12 cellular contexts compared by ENCODE assay signal in genomic region chr17:38430316-38430715, GRCh38. TPM values are rescaled to one million over a fixed set of nuclear protein-coding genes. Genes with fewer than 3 reads are reported as not detected.
A peak's percentile ranks its signal among the peaks of the same experiment; 100 is the strongest.
DNase-seq lines count a peak whose midpoint lies in the region; ATAC-seq, FAIRE-seq and TF ChIP-seq lines count a peak whose summit lies in the region.
"Had no signal": no experiment of that assay in that cellular context is flagged by ENCODE, and none has a peak within 500 bp of the region (broad histone marks: within the 10 kb centered on the region; RNA-seq: fewer than 3 reads in every experiment).

No MANE protein-coding gene starts in this region.

- H3K27me3 ChIP-seq in right lobe of liver = no peaks in the 10 kb centered on the region
- peaks cover 17 to 78% of the 10 kb centered on the region in 2 experiments; a peak in 4 of 5 replicates for H3K27me3 ChIP-seq in HepG2 (ENCODE audit: control insufficient read depth in 1 of 2, insufficient read depth in 2 of 2, low read length in 2 of 2)
- H3K27me3 ChIP-seq in endothelial cell of umbilical vein (ENCODE audit: control insufficient read depth in 2 of 2, insufficient read depth in 2 of 2, low read length in 2 of 2) = no peaks in the 10 kb centered on the region

- intact Hi-C loops in right lobe of liver (cut with DNase I) = no loop called here
- intact Hi-C loops in HepG2 (cut with micrococcal nuclease; ENCODE audit: unreplicated experiment) = no loop called here
- intact Hi-C loops in endothelial cell of umbilical vein (cut with micrococcal nuclease) = no loop called here

- TF ChIP-seq RAD21 in HepG2 (CRISPR knock-in tag; IDR thresholded peaks at IDR 0.05) = no peak

- TF ChIP-seq POLR2A in right lobe of liver (IDR thresholded peaks at IDR 0.05) (no peak), HepG2 (IDR thresholded peaks at IDR 0.05; ENCODE audit: insufficient read depth in 1 of 2, low read depth in 2 of 2, low read length in 2 of 2) (no peak), endothelial cell of umbilical vein (IDR thresholded peaks at IDR 0.05; ENCODE audit: low read depth, low read length) (no peak)

- peak overlapping the region in 1 of 10 donors; percentile 50 for H3K27ac Mint-ChIP-seq in naive thymus-derived CD8-positive, alpha-beta T cell
- H3K27ac Mint-ChIP-seq in T-helper 2 cell treated with Interferon-gamma antibody and Interleukin-4, amounts not matched to agents 5 μg/mL and 100 μg/mL, for 36 hours = no peak overlapping the region
- H3K27ac Mint-ChIP-seq: activated CD4-positive, alpha-beta memory T cell treated with anti-CD3 and anti-CD28 coated beads for 36 hours had no signal

- H3K36me3 ChIP-seq in right lobe of liver (no peaks in the 10 kb centered on the region), HepG2 (replicated peaks in 1 of 2; ENCODE audit: control insufficient read depth in 1 of 2, insufficient read depth in 2 of 2, low read length in 2 of 2) (no peaks in the 10 kb centered on the region), endothelial cell of umbilical vein (ENCODE audit: control insufficient read depth in 2 of 2, extremely low read depth in 1 of 2, insufficient read depth in 2 of 2, low read length in 2 of 2) (peaks cover 0 to 2% of the 10 kb centered on the region in 2 experiments)
- H3K36me3 ChIP-seq: neutrophil had no signal

- in situ Hi-C loops in HepG2 (cut with HindIII; ENCODE audit: extremely low pct_ligation_motif_present, low pct_unique_long_range_greater_than_20kb) = no loop called here

- H3K4me2 ChIP-seq in HepG2 (ENCODE audit: low read depth, low read length) = no peak overlapping the region
- H3K4me2 ChIP-seq in endothelial cell of umbilical vein (ENCODE audit: insufficient read depth, low read length) = peak overlapping the region; percentile 89

- BruUV-seq in HepG2 (replicated peaks; lab: Mats Ljungman, UMichigan) (no TSS peak), endothelial cell of umbilical vein (replicated peaks; lab: Mats Ljungman, UMichigan) (no TSS peak)

- no peaks in the 10 kb centered on the region for H3K9me3 Mint-ChIP-seq in naive thymus-derived CD8-positive, alpha-beta T cell
- no peaks in the 10 kb centered on the region for H3K9me3 Mint-ChIP-seq in T-helper 2 cell treated with Interferon-gamma antibody and Interleukin-4, amounts not matched to agents 5 μg/mL and 100 μg/mL, for 36 hours
- H3K9me3 Mint-ChIP-seq: activated CD4-positive, alpha-beta memory T cell treated with anti-CD3 and anti-CD28 coated beads for 36 hours had no signal

- ATAC-seq in right lobe of liver (no peak), HepG2 (no peak)
- ATAC-seq in naive thymus-derived CD8-positive, alpha-beta T cell = no peak

- no peak overlapping the region for H3K4me3 ChIP-seq in right lobe of liver
- H3K4me3 ChIP-seq in HepG2 (replicated peaks in 1 of 3; ENCODE audit: insufficient read depth in 1 of 3, low read depth in 2 of 3, low read length in 3 of 3) = no peak overlapping the region
- no peak overlapping the region for H3K4me3 ChIP-seq in endothelial cell of umbilical vein (replicated peaks in 1 of 3; ENCODE audit: insufficient read depth in 1 of 3, low read depth in 1 of 3, low read length in 3 of 3)

- H2AFZ ChIP-seq in HepG2 (ENCODE audit: low read length) (no peak overlapping the region), endothelial cell of umbilical vein (ENCODE audit: low read depth, low read length) (no peak overlapping the region)

- H3K36me3 Mint-ChIP-seq in naive thymus-derived CD8-positive, alpha-beta T cell = no peaks in the 10 kb centered on the region
- no peaks in the 10 kb centered on the region for H3K36me3 Mint-ChIP-seq in T-helper 2 cell treated with Interferon-gamma antibody and Interleukin-4, amounts not matched to agents 5 μg/mL and 100 μg/mL, for 36 hours (ENCODE audit: low read depth)
- H3K36me3 Mint-ChIP-seq: activated CD4-positive, alpha-beta memory T cell treated with anti-CD3 and anti-CD28 coated beads for 36 hours had no signal

- no peak for TF ChIP-seq EP300 in HepG2 (IDR thresholded peaks at IDR 0.05; ENCODE audit: low read depth in 2 of 2, low read length in 2 of 2)
- no peak for TF ChIP-seq EP300 in HepG2 (CRISPR knock-in tag; IDR thresholded peaks at IDR 0.05; ENCODE audit: borderline replicate concordance)

- no peaks in the 10 kb centered on the region for H3K9me3 ChIP-seq in right lobe of liver
- no peaks in the 10 kb centered on the region for H3K9me3 ChIP-seq in HepG2 (ENCODE audit: low read length)
- H3K9me3 ChIP-seq in endothelial cell of umbilical vein (replicated peaks; ENCODE audit: control insufficient read depth, insufficient read depth, low read length) = no peaks in the 10 kb centered on the region
- H3K9me3 ChIP-seq: neutrophil had no signal

- POLR2A ChIA-PET in HepG2 (lab: Yijun Ruan, JAX) = no interaction called here
- POLR2A ChIA-PET in endothelial cell of umbilical vein (lab: Charles Lee) = no interaction called here
- POLR2A ChIA-PET in naive thymus-derived CD8-positive, alpha-beta T cell (lab: Charles Lee) = no interaction called here

- DNase-seq in right lobe of liver = peak in 2 of 3 donors; percentile 34 to 36
- DNase-seq in HepG2 (ENCODE audit: low spot score) = no peak
- DNase-seq in endothelial cell of umbilical vein (ENCODE audit: low read depth, low spot score) = no peak
- DNase-seq in naive thymus-derived CD8-positive, alpha-beta T cell = no peak
- DNase-seq in D721Med (ENCODE audit: insufficient read length, low spot score) = no peak
- DNase-seq in effector CD4-positive, alpha-beta T cell = no peak
- no peak for DNase-seq in effector CD8-positive, alpha-beta T cell (lab: John Stamatoyannopoulos, UW)
- no peak for DNase-seq in T-helper 2 cell treated with Interferon-gamma antibody and Interleukin-4, amounts not matched to agents 5 μg/mL and 100 μg/mL, for 36 hours (ENCODE audit: low spot score)
- DNase-seq: activated CD4-positive, alpha-beta memory T cell treated with anti-CD3 and anti-CD28 coated beads for 36 hours; aorta; NCI-H1694 had no signal

- no peak overlapping the region for H3K27ac ChIP-seq in right lobe of liver
- no peak overlapping the region for H3K27ac ChIP-seq in HepG2 (ENCODE audit: extremely low read length, insufficient read depth, low read length)
- no peak overlapping the region for H3K27ac ChIP-seq in endothelial cell of umbilical vein (ENCODE audit: insufficient read depth, low read depth, low read length)
- H3K27ac ChIP-seq: neutrophil had no signal

- 67% methylated on average over 1 of the region's 3 CpGs for WGBS in right lobe of liver (ENCODE audit: insufficient coverage, low coverage, low lambda C conversion rate, missing lambda C conversion rate)
- WGBS in HepG2 (ENCODE audit: low lambda C conversion rate) = 16% methylated on average over 3 of the region's 3 CpGs

- H4K20me1 ChIP-seq in HepG2 (ENCODE audit: insufficient read depth, low read length) = no peaks in the 10 kb centered on the region
- peaks cover 5% of the 10 kb centered on the region for H4K20me1 ChIP-seq in endothelial cell of umbilical vein (replicated peaks; ENCODE audit: control insufficient read depth, extremely low read depth, insufficient read depth, low read length)

- H3K4me1 Mint-ChIP-seq in naive thymus-derived CD8-positive, alpha-beta T cell = peaks cover 8 to 15% (median 12%) of the 10 kb centered on the region in 4 donors
- H3K4me1 Mint-ChIP-seq in T-helper 2 cell treated with Interferon-gamma antibody and Interleukin-4, amounts not matched to agents 5 μg/mL and 100 μg/mL, for 36 hours (ENCODE audit: low read depth) = peaks cover 10% of the 10 kb centered on the region

- no peaks in the 10 kb centered on the region for H3K9me1 ChIP-seq in endothelial cell of umbilical vein (replicated peaks; ENCODE audit: control insufficient read depth, extremely low read depth, insufficient read depth, low read length)

- H3K27me3 Mint-ChIP-seq in naive thymus-derived CD8-positive, alpha-beta T cell = peaks cover 1 to 7% (median 5%) of the 10 kb centered on the region in 5 donors
- H3K27me3 Mint-ChIP-seq in T-helper 2 cell treated with Interferon-gamma antibody and Interleukin-4, amounts not matched to agents 5 μg/mL and 100 μg/mL, for 36 hours (ENCODE audit: low read depth) = peaks cover 30% of the 10 kb centered on the region

- H3K4me3 Mint-ChIP-seq in naive thymus-derived CD8-positive, alpha-beta T cell = peak overlapping the region in 6 of 10 donors; percentile 53 to 77 (median 67)
- H3K4me3 Mint-ChIP-seq in T-helper 2 cell treated with Interferon-gamma antibody and Interleukin-4, amounts not matched to agents 5 μg/mL and 100 μg/mL, for 36 hours = no peak overlapping the region
- H3K4me3 Mint-ChIP-seq: activated CD4-positive, alpha-beta memory T cell treated with anti-CD3 and anti-CD28 coated beads for 36 hours had no signal

- CTCF ChIA-PET in HepG2 (lab: Yijun Ruan, JAX; ENCODE audit: low intra/inter-chr PET ratio, low total read pairs) (no interaction called here), endothelial cell of umbilical vein (lab: Charles Lee) (interaction anchor here (1.0 to 3.8 kb wide), 5 partner anchors 8 to 21 kb away, joined by 3 to 18 read pairs (median 3); no protein-coding TSS in a partner anchor)

- H3K9ac ChIP-seq in HepG2 (ENCODE audit: insufficient read depth, low read depth, low read length) = no peak overlapping the region
- H3K9ac ChIP-seq in endothelial cell of umbilical vein (replicated peaks; ENCODE audit: extremely low read depth, insufficient read depth, low read length) = no peak overlapping the region

- no peak for TF ChIP-seq CTCF in right lobe of liver (IDR thresholded peaks at IDR 0.05)
- TF ChIP-seq CTCF in HepG2 (CRISPR knock-in tag; IDR thresholded peaks at IDR 0.05) = no peak
- no peak for TF ChIP-seq CTCF in endothelial cell of umbilical vein (IDR thresholded peaks at IDR 0.05; ENCODE audit: extremely low read depth in 1 of 2, insufficient read depth in 1 of 2, low read depth in 1 of 2, low read length in 2 of 2)
- TF ChIP-seq CTCF in D721Med (IDR thresholded peaks at IDR 0.05; ENCODE audit: insufficient read depth, missing control alignments) = no peak

- no peaks in the 10 kb centered on the region for H3K79me2 ChIP-seq in HepG2 (ENCODE audit: insufficient read depth, low read length)
- H3K79me2 ChIP-seq in endothelial cell of umbilical vein (ENCODE audit: control insufficient read depth, insufficient read depth, low read length) = peaks cover 82% of the 10 kb centered on the region

- FAIRE-seq in HepG2 (lab: Jason Lieb, UNC) = no peak
- FAIRE-seq in endothelial cell of umbilical vein (lab: Jason Lieb, UNC) = no peak
- no peak for FAIRE-seq in D721Med (lab: Jason Lieb, UNC)

- peaks cover 0 to 7% (median 0%) of the 10 kb centered on the region in 4 donors for H3K4me1 ChIP-seq in right lobe of liver
- peaks cover 20% of the 10 kb centered on the region for H3K4me1 ChIP-seq in HepG2 (ENCODE audit: insufficient read depth, low read length)
- H3K4me1 ChIP-seq in endothelial cell of umbilical vein (ENCODE audit: control insufficient read depth, extremely low read depth, insufficient read depth, low read length) = peaks cover 41% of the 10 kb centered on the region

- dilution Hi-C loops in endothelial cell of umbilical vein (cut with MboI; ENCODE audit: extremely low pct_ligation_motif_present, low sequenced_read_pairs) = no loop called here

RNA-seq across cellular contexts. Expression of gene ARHGAP23, which starts 2.1 kb away (rescaled TPM):
- total RNA-seq in right lobe of liver (1 to 10 TPM; 1.4 to 9.5 (median 3.8) TPM), HepG2 (2016; rRNA removed; fragmentation: Illumina TruSeq; extraction: Trizol) (not detected in 2 replicates), endothelial cell of umbilical vein (152 and 190 TPM in 2 replicates)
- total RNA-seq in HepG2 (2016; cell fraction: cytosol; rRNA removed; fragmentation: Illumina TruSeq; extraction: Trizol; ENCODE audit: low read depth) = not detected in 2 replicates
- total RNA-seq in HepG2 (2016; cell fraction: insoluble cytoplasmic fraction; rRNA removed; fragmentation: Illumina TruSeq; extraction: Trizol) = 0.22 TPM in 1 of 2 replicates, not detected in the other
- not detected in 2 replicates for total RNA-seq in HepG2 (2016; cell fraction: membrane; rRNA removed; fragmentation: Illumina TruSeq; extraction: Trizol)
- 0.96 TPM in 1 of 2 replicates, not detected in the other for total RNA-seq in HepG2 (2016; cell fraction: nucleus; rRNA removed; fragmentation: Illumina TruSeq; extraction: Trizol)
- polyA plus RNA-seq in HepG2 (2011; rRNA removed) (0.03 TPM in 2 replicates), endothelial cell of umbilical vein (22.3 and 25.4 TPM in 2 replicates)
- polyA plus RNA-seq in HepG2 (2011; cell fraction: cytosol; rRNA removed) = 0.03 and 0.14 TPM in 2 replicates
- 0.28 and 0.32 TPM in 2 replicates for polyA plus RNA-seq in HepG2 (2011; cell fraction: nucleus; rRNA removed)
- 0.08 and 0.20 TPM in 2 replicates for polyA plus RNA-seq in HepG2 (2012)
- 0.18 TPM in 1 of 2 replicates, not detected in the other for polyA plus RNA-seq in HepG2 (2016; cell fraction: cytosol; fragmentation: Illumina TruSeq; extraction: Trizol; ENCODE audit: low read depth)
- polyA plus RNA-seq in HepG2 (2016; cell fraction: insoluble cytoplasmic fraction; fragmentation: Illumina TruSeq; extraction: Trizol; ENCODE audit: low read depth) = 0.04 TPM in 1 of 2 replicates, not detected in the other
- not detected in 2 replicates for polyA plus RNA-seq in HepG2 (2016; cell fraction: membrane; fragmentation: Illumina TruSeq; extraction: Trizol; ENCODE audit: low read depth)
- 0.15 and 0.55 TPM in 2 replicates for polyA plus RNA-seq in HepG2 (2016; cell fraction: nucleus; fragmentation: Illumina TruSeq; extraction: Trizol; ENCODE audit: insufficient read depth, low read depth)
- 41.8 TPM in 1 of 2 replicates, not detected in the other for polyA minus RNA-seq in HepG2 (2011; rRNA and poly(A)+ RNA removed; ENCODE audit: low replicate concordance)
- polyA minus RNA-seq in HepG2 (2011; cell fraction: cytosol; rRNA and poly(A)+ RNA removed) = 0.20 TPM in 1 of 2 replicates, not detected in the other
- 0.39 TPM in 1 of 2 replicates, not detected in the other for polyA minus RNA-seq in HepG2 (2011; cell fraction: nucleus; rRNA and poly(A)+ RNA removed)
- polyA plus RNA-seq in endothelial cell of umbilical vein (2011; cell fraction: cytosol; rRNA removed) = 22.9 and 25.3 TPM in 2 replicates
- 53.1 and 59.2 TPM in 2 replicates for polyA plus RNA-seq in endothelial cell of umbilical vein (2011; cell fraction: nucleus; rRNA removed)
- polyA plus RNA-seq in endothelial cell of umbilical vein (2012) = 49.6 and 59.2 TPM in 2 replicates
- polyA minus RNA-seq in endothelial cell of umbilical vein = 42.0 and 76.2 TPM in 2 replicates
- 23.5 TPM for polyA minus RNA-seq in endothelial cell of umbilical vein (2011; cell fraction: cytosol; rRNA and poly(A)+ RNA removed)
- polyA minus RNA-seq in endothelial cell of umbilical vein (2011; cell fraction: nucleus; rRNA and poly(A)+ RNA removed) = 63.5 and 75.4 TPM in 2 replicates
- not detected for total RNA-seq in naive thymus-derived CD8-positive, alpha-beta T cell
- polyA plus RNA-seq in naive thymus-derived CD8-positive, alpha-beta T cell = under 1 TPM in 1 of 3 donors, not detected in 2; 0.18 TPM

Comparison
In these comparisons a context has a peak if more than half of its experiments do, and no peak if none do; other contexts are left out.
1. DNase-seq: peak in right lobe of liver (2 of 3); none in HepG2 (single experiment), endothelial cell of umbilical vein (single experiment), naive thymus-derived CD8-positive, alpha-beta T cell (0 of 10), D721Med (single experiment), effector CD4-positive, alpha-beta T cell (single experiment), effector CD8-positive, alpha-beta T cell (single experiment) and T-helper 2 cell treated with Interferon-gamma antibody and Interleukin-4, amounts not matched to agents 5 μg/mL and 100 μg/mL, for 36 hours (single experiment).
2. RNA of gene ARHGAP23, which starts 2.1 kb away (total RNA-seq): 152 to 190 TPM in endothelial cell of umbilical vein; 1.4 to 9.5 TPM in right lobe of liver, not detected in naive thymus-derived CD8-positive, alpha-beta T cell and 0.22 to 0.96 TPM in HepG2; every median in the first group is over 10 times any median in the second.